Comparison of ENCODE assay signal across 2 cellular contexts in the genomic region with DNA sequence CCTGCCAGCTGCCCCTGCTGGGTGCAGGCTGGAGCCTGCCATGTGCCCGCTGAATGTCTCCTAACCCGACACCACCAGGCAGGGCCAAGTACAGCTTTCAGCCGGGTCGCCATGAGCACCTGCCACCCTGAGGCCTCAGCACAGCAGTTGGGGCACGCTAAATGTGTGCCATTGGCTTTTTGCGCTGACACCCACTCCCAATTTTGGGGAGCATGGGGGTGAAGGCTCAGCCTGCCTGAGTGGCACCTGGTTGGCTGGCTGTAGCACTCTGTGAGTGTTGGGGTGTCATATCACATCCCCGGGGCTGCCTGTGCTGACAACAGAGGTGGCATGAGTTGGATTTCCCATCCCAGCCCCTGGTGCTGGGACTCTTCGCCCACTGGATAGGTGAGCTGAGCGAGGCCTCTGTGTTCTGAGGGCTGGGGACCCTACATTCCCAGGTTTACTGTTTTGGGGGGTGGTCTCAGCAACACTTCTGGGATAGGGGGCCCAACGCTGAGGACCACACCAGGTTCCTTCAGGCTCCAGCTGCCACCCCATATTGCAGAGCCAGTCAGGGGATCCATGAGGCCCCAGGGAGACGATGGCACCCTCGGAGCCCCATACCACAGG.
A peak's percentile ranks its signal among the peaks of the same experiment; 100 is the strongest.
TF ChIP-seq lines count a peak whose summit lies in the region.

No MANE protein-coding gene starts in this region.

TF ChIP-seq in GM23338, 12 proteins besides CTCF, POLR2A, EP300 and RAD21:
- TF ChIP-seq, protein P1, sequence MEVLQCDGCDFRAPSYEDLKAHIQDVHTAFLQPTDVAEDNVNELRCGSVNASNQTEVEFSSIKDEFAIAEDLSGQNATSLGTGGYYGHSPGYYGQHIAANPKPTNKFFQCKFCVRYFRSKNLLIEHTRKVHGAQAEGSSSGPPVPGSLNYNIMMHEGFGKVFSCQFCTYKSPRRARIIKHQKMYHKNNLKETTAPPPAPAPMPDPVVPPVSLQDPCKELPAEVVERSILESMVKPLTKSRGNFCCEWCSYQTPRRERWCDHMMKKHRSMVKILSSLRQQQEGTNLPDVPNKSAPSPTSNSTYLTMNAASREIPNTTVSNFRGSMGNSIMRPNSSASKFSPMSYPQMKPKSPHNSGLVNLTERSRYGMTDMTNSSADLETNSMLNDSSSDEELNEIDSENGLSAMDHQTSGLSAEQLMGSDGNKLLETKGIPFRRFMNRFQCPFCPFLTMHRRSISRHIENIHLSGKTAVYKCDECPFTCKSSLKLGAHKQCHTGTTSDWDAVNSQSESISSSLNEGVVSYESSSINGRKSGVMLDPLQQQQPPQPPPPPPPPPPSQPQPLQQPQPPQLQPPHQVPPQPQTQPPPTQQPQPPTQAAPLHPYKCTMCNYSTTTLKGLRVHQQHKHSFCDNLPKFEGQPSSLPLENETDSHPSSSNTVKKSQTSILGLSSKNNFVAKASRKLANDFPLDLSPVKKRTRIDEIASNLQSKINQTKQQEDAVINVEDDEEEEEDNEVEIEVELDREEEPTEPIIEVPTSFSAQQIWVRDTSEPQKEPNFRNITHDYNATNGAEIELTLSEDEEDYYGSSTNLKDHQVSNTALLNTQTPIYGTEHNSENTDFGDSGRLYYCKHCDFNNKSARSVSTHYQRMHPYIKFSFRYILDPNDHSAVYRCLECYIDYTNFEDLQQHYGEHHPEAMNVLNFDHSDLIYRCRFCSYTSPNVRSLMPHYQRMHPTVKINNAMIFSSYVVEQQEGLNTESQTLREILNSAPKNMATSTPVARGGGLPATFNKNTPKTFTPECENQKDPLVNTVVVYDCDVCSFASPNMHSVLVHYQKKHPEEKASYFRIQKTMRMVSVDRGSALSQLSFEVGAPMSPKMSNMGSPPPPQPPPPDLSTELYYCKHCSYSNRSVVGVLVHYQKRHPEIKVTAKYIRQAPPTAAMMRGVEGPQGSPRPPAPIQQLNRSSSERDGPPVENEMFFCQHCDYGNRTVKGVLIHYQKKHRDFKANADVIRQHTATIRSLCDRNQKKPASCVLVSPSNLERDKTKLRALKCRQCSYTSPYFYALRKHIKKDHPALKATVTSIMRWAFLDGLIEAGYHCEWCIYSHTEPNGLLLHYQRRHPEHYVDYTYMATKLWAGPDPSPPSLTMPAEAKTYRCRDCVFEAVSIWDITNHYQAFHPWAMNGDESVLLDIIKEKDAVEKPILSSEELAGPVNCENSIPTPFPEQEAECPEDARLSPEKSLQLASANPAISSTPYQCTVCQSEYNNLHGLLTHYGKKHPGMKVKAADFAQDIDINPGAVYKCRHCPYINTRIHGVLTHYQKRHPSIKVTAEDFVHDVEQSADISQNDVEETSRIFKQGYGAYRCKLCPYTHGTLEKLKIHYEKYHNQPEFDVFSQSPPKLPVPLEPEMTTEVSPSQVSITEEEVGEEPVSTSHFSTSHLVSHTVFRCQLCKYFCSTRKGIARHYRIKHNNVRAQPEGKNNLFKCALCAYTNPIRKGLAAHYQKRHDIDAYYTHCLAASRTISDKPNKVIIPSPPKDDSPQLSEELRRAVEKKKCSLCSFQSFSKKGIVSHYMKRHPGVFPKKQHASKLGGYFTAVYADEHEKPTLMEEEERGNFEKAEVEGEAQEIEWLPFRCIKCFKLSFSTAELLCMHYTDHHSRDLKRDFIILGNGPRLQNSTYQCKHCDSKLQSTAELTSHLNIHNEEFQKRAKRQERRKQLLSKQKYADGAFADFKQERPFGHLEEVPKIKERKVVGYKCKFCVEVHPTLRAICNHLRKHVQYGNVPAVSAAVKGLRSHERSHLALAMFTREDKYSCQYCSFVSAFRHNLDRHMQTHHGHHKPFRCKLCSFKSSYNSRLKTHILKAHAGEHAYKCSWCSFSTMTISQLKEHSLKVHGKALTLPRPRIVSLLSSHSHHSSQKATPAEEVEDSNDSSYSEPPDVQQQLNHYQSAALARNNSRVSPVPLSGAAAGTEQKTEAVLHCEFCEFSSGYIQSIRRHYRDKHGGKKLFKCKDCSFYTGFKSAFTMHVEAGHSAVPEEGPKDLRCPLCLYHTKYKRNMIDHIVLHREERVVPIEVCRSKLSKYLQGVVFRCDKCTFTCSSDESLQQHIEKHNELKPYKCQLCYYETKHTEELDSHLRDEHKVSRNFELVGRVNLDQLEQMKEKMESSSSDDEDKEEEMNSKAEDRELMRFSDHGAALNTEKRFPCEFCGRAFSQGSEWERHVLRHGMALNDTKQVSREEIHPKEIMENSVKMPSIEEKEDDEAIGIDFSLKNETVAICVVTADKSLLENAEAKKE (CRISPR knock-in tag; IDR thresholded peaks at IDR 0.05), result no peak
- no peak for TF ChIP-seq NANOG (IDR thresholded peaks at IDR 0.05; ENCODE audit: borderline replicate concordance)
- TF ChIP-seq, protein P2, sequence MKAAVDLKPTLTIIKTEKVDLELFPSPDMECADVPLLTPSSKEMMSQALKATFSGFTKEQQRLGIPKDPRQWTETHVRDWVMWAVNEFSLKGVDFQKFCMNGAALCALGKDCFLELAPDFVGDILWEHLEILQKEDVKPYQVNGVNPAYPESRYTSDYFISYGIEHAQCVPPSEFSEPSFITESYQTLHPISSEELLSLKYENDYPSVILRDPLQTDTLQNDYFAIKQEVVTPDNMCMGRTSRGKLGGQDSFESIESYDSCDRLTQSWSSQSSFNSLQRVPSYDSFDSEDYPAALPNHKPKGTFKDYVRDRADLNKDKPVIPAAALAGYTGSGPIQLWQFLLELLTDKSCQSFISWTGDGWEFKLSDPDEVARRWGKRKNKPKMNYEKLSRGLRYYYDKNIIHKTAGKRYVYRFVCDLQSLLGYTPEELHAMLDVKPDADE (IDR thresholded peaks at IDR 0.05), result no peak
- TF ChIP-seq, protein P3, sequence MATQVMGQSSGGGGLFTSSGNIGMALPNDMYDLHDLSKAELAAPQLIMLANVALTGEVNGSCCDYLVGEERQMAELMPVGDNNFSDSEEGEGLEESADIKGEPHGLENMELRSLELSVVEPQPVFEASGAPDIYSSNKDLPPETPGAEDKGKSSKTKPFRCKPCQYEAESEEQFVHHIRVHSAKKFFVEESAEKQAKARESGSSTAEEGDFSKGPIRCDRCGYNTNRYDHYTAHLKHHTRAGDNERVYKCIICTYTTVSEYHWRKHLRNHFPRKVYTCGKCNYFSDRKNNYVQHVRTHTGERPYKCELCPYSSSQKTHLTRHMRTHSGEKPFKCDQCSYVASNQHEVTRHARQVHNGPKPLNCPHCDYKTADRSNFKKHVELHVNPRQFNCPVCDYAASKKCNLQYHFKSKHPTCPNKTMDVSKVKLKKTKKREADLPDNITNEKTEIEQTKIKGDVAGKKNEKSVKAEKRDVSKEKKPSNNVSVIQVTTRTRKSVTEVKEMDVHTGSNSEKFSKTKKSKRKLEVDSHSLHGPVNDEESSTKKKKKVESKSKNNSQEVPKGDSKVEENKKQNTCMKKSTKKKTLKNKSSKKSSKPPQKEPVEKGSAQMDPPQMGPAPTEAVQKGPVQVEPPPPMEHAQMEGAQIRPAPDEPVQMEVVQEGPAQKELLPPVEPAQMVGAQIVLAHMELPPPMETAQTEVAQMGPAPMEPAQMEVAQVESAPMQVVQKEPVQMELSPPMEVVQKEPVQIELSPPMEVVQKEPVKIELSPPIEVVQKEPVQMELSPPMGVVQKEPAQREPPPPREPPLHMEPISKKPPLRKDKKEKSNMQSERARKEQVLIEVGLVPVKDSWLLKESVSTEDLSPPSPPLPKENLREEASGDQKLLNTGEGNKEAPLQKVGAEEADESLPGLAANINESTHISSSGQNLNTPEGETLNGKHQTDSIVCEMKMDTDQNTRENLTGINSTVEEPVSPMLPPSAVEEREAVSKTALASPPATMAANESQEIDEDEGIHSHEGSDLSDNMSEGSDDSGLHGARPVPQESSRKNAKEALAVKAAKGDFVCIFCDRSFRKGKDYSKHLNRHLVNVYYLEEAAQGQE (IDR thresholded peaks at IDR 0.05; ENCODE audit: unreplicated experiment), result no peak
- no peak for TF ChIP-seq ZNF331 (CRISPR knock-in tag; IDR thresholded peaks at IDR 0.05; ENCODE audit: low read depth)
- TF ChIP-seq POLR2AphosphoS5 (IDR thresholded peaks at IDR 0.05; ENCODE audit: low read depth), result peak; percentile 29; the same call in 1 of the 2 replicates
- no peak for TF ChIP-seq ZNF114 (CRISPR knock-in tag; IDR thresholded peaks at IDR 0.05)
TF ChIP-seq in GM23338: peak in this region for 1.

TF ChIP-seq in GM12878, 131 proteins besides CTCF, POLR2A, EP300 and RAD21:
- TF ChIP-seq SUPT20H (IDR thresholded peaks at IDR 0.05; ENCODE audit: borderline replicate concordance, control insufficient read depth, low read depth, low read length) (no peak), ZBED1 (IDR thresholded peaks at IDR 0.05; ENCODE audit: borderline replicate concordance) (no peak)
